In the genomic region with DNA sequence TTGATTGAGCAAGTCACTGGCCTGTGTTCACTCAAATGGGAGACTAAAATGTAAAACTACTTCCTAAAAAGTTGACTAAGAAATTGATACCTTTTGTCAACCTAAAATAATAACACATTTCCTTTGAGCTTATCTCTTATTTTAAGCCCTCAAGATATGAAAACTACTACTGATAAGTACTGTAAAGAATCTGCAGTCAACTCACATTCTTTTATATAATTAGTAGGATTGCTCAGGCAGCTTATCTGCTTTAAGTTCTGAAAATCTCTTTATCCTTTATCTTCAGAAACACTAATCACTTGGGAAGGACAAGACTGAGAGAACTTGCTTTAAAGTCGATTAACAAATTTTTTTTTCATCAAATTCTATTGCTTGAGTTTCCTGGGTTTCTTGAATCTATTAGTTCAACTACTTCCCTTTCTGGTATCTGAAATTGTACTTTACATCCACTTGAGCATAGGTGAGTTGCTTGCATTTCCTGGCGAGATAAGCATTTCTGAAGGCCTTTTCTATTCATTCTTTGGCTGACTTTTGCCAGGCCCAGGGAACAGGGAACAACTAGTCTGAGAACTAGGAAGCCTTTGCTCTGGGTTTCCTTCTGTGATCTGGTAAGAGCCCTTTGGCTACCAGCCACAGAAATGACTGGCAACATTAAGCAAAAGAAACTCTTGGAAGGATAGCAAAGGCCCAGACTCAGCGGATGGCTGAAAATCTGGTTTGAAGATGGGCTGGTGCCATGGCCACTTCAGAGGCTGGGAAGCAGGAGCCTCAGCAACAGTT, we compare ENCODE assay signal across 18 cellular contexts. TPM values are rescaled to one million over a fixed set of nuclear protein-coding genes. Genes with fewer than 3 reads are reported as not detected.
A peak's percentile ranks its signal among the peaks of the same experiment; 100 is the strongest.
DNase-seq lines count a peak whose midpoint lies in the region; ATAC-seq and TF ChIP-seq lines count a peak whose summit lies in the region.
"Had no signal": no experiment of that assay in that cellular context is flagged by ENCODE, and none has a peak within 500 bp of the region (broad histone marks: within the 10 kb centered on the region; RNA-seq: fewer than 3 reads in every experiment).

No MANE protein-coding gene starts in this region.

- H3K27ac Mint-ChIP-seq in Caco-2 (ENCODE audit: unreplicated experiment) (peak overlapping the region; percentile 52), nephron progenitor cell (peak overlapping the region; percentile 32)
- no peak overlapping the region for H3K27ac Mint-ChIP-seq in stimulated activated naive B cell treated with anti-CD40 and anti-IgM and Interleukin-4, amounts not matched to agents 10 μg/mL and 1 μg/mL and 100 μg/mL, for 72 hours
- H3K27ac Mint-ChIP-seq: activated CD8-positive, alpha-beta T cell treated with anti-CD3 and anti-CD28 coated beads, Interleukin-2, amount 10 ng/mL, durations not matched to agents 7 days and 5 days; effector memory CD8-positive, alpha-beta T cell; IgD-negative memory B cell; naive thymus-derived CD8-positive, alpha-beta T cell; stimulated activated memory B cell treated with anti-CD40 and anti-IgM and Interleukin-4, amounts not matched to agents 10 μg/mL and 1 μg/mL and 100 μg/mL, for 72 hours had no signal

- TF ChIP-seq CTCF in Caco-2 (IDR thresholded peaks at IDR 0.05; ENCODE audit: insufficient read depth in 1 of 2, low read depth in 1 of 2, low read length in 1 of 2, severe bottlenecking in 1 of 2, unreplicated experiment in 1 of 2) (no peak), heart left ventricle (IDR thresholded peaks at IDR 0.05) (no peak), nephron progenitor cell (IDR thresholded peaks at IDR 0.05) (no peak)

- H3K9me3 Mint-ChIP-seq in Caco-2 (ENCODE audit: unreplicated experiment) (peaks cover 9% of the 10 kb centered on the region), nephron progenitor cell (no peaks in the 10 kb centered on the region)
- H3K9me3 Mint-ChIP-seq in stimulated activated naive B cell treated with anti-CD40 and anti-IgM and Interleukin-4, amounts not matched to agents 10 μg/mL and 1 μg/mL and 100 μg/mL, for 72 hours: peaks cover 5% of the 10 kb centered on the region in 2 donors
- H3K9me3 Mint-ChIP-seq: effector memory CD8-positive, alpha-beta T cell; IgD-negative memory B cell; stimulated activated memory B cell treated with anti-CD40 and anti-IgM and Interleukin-4, amounts not matched to agents 10 μg/mL and 1 μg/mL and 100 μg/mL, for 72 hours had no signal

- peaks cover 36% of the 10 kb centered on the region for H3K4me1 Mint-ChIP-seq in Caco-2 (ENCODE audit: low read depth, unreplicated experiment)
- peaks cover 12% of the 10 kb centered on the region for H3K4me1 Mint-ChIP-seq in nephron progenitor cell
- H3K4me1 Mint-ChIP-seq in stimulated activated naive B cell treated with anti-CD40 and anti-IgM and Interleukin-4, amounts not matched to agents 10 μg/mL and 1 μg/mL and 100 μg/mL, for 72 hours: no peaks in the 10 kb centered on the region
- H3K4me1 Mint-ChIP-seq: IgD-negative memory B cell; naive thymus-derived CD8-positive, alpha-beta T cell; stimulated activated memory B cell treated with anti-CD40 and anti-IgM and Interleukin-4, amounts not matched to agents 10 μg/mL and 1 μg/mL and 100 μg/mL, for 72 hours had no signal

- peaks cover 43% of the 10 kb centered on the region for H3K4me1 ChIP-seq in Caco-2
- peaks cover 0 to 41% (median 10%) of the 10 kb centered on the region in 12 donors for H3K4me1 ChIP-seq in heart left ventricle
- no peaks in the 10 kb centered on the region for H3K4me1 ChIP-seq in aorta (ENCODE audit: control insufficient read depth in 1 of 2, insufficient read depth in 2 of 2, low read length in 2 of 2)

- peaks cover 6% of the 10 kb centered on the region for H3K36me3 ChIP-seq in Caco-2 (ENCODE audit: control insufficient read depth, insufficient read depth, low read length)
- peaks cover 0 to 8% (median 0%) of the 10 kb centered on the region in 9 donors for H3K36me3 ChIP-seq in heart left ventricle
- no peaks in the 10 kb centered on the region for H3K36me3 ChIP-seq in aorta (ENCODE audit: control insufficient read depth in 1 of 2, insufficient read depth in 2 of 2, low read length in 1 of 2)

- DNase-seq in Caco-2 (peak in 1 of 2 experiments; percentile 38), amniotic epithelial cell (ENCODE audit: low read depth) (peak; percentile 50), heart left ventricle (peak in 2 of 5 donors; percentile 36 to 47), nephron progenitor cell (no peak), activated gamma-delta T cell (lab: John Stamatoyannopoulos, UW) (no peak), NCI-H1694 (lab: John Stamatoyannopoulos, UW) (no peak), aorta (no peak)
- DNase-seq in stimulated activated naive B cell treated with anti-CD40 and anti-IgM and Interleukin-4, amounts not matched to agents 10 μg/mL and 1 μg/mL and 100 μg/mL, for 72 hours: no peak
- DNase-seq: activated CD8-positive, alpha-beta T cell treated with anti-CD3 and anti-CD28 coated beads, Interleukin-2, amount 10 ng/mL, durations not matched to agents 7 days and 5 days; effector memory CD8-positive, alpha-beta T cell; GM23248; kidney; naive thymus-derived CD8-positive, alpha-beta T cell; NCI-H1048 had no signal

- CTCF ChIA-PET in Caco-2 (lab: Charles Lee): interaction anchor here (0.6 to 0.7 kb wide), 2 partner anchors 20 to 144 kb away, joined by 3 to 7 read pairs; partner anchors contain the start of gene E2F8

- ATAC-seq in heart left ventricle (peak in 1 of 4 donors; percentile 5), aorta (ENCODE audit: low FRiP score) (no peak)
- ATAC-seq in stimulated activated naive B cell treated with anti-CD40 and anti-IgM and Interleukin-4, amounts not matched to agents 10 μg/mL and 1 μg/mL and 100 μg/mL, for 72 hours (replicated peaks): no peak
- ATAC-seq: activated CD8-positive, alpha-beta T cell treated with anti-CD3 and anti-CD28 coated beads, Interleukin-2, amount 10 ng/mL, durations not matched to agents 7 days and 5 days; effector memory CD8-positive, alpha-beta T cell; naive thymus-derived CD8-positive, alpha-beta T cell; stimulated activated memory B cell treated with anti-CD40 and anti-IgM and Interleukin-4, amounts not matched to agents 10 μg/mL and 1 μg/mL and 100 μg/mL, for 72 hours had no signal

- no peak for TF ChIP-seq POLR2A in heart left ventricle (IDR thresholded peaks at IDR 0.05)

- H3K36me3 Mint-ChIP-seq in Caco-2 (ENCODE audit: insufficient read depth, unreplicated experiment) (peaks cover 46% of the 10 kb centered on the region), nephron progenitor cell (ENCODE audit: low read depth) (peaks cover 27% of the 10 kb centered on the region)
- H3K36me3 Mint-ChIP-seq in stimulated activated naive B cell treated with anti-CD40 and anti-IgM and Interleukin-4, amounts not matched to agents 10 μg/mL and 1 μg/mL and 100 μg/mL, for 72 hours: no peaks in the 10 kb centered on the region
- H3K36me3 Mint-ChIP-seq: IgD-negative memory B cell; naive thymus-derived CD8-positive, alpha-beta T cell; stimulated activated memory B cell treated with anti-CD40 and anti-IgM and Interleukin-4, amounts not matched to agents 10 μg/mL and 1 μg/mL and 100 μg/mL, for 72 hours had no signal

- 19 to 35% (median 31%) methylated on average over 3 of the region's 3 CpGs for WGBS in heart left ventricle, 4 donors
- 49 to 52% methylated on average over 3 of the region's 3 CpGs for WGBS in aorta, 2 donors

- BruUV-seq in Caco-2 (replicated peaks; lab: Mats Ljungman, UMichigan): no TSS peak

- H3K4me3 ChIP-seq in Caco-2 (ENCODE audit: low read depth, low read length) (no peak overlapping the region), heart left ventricle (no peak overlapping the region), aorta (ENCODE audit: low read length in 2 of 2) (no peak overlapping the region)
- H3K4me3 ChIP-seq: GM23248 had no signal

- peak overlapping the region in 8 of 12 donors; percentile 7 to 64 (median 37) for H3K27ac ChIP-seq in heart left ventricle
- no peak overlapping the region for H3K27ac ChIP-seq in aorta (ENCODE audit: low read depth in 1 of 2, low read length in 2 of 2)
- H3K27ac ChIP-seq: GM23248 had no signal

- H3K4me3 Mint-ChIP-seq in Caco-2 (ENCODE audit: unreplicated experiment) (peak overlapping the region; percentile 1), nephron progenitor cell (no peak overlapping the region)
- no peak overlapping the region for H3K4me3 Mint-ChIP-seq in stimulated activated naive B cell treated with anti-CD40 and anti-IgM and Interleukin-4, amounts not matched to agents 10 μg/mL and 1 μg/mL and 100 μg/mL, for 72 hours
- H3K4me3 Mint-ChIP-seq: activated CD8-positive, alpha-beta T cell treated with anti-CD3 and anti-CD28 coated beads, Interleukin-2, amount 10 ng/mL, durations not matched to agents 7 days and 5 days; effector memory CD8-positive, alpha-beta T cell; IgD-negative memory B cell; naive thymus-derived CD8-positive, alpha-beta T cell; stimulated activated memory B cell treated with anti-CD40 and anti-IgM and Interleukin-4, amounts not matched to agents 10 μg/mL and 1 μg/mL and 100 μg/mL, for 72 hours had no signal

- POLR2A ChIA-PET in Caco-2 (lab: Charles Lee): interaction anchor here (1.0 kb wide), 1 partner anchor 11 kb away, joined by 3 read pairs; no protein-coding TSS in a partner anchor

- H3K27me3 Mint-ChIP-seq in Caco-2 (ENCODE audit: insufficient read depth, unreplicated experiment): no peaks in the 10 kb centered on the region
- peaks cover 5% of the 10 kb centered on the region for H3K27me3 Mint-ChIP-seq in nephron progenitor cell (ENCODE audit: low read depth, poor library complexity)
- H3K27me3 Mint-ChIP-seq in stimulated activated naive B cell treated with anti-CD40 and anti-IgM and Interleukin-4, amounts not matched to agents 10 μg/mL and 1 μg/mL and 100 μg/mL, for 72 hours: peaks cover 0 to under 1% of the 10 kb centered on the region in 2 donors
- H3K27me3 Mint-ChIP-seq: effector memory CD8-positive, alpha-beta T cell; stimulated activated memory B cell treated with anti-CD40 and anti-IgM and Interleukin-4, amounts not matched to agents 10 μg/mL and 1 μg/mL and 100 μg/mL, for 72 hours had no signal

- intact Hi-C loops in Caco-2 (cut with micrococcal nuclease; ENCODE audit: unreplicated experiment) (loop anchor here (1.0 kb wide), 4 partner anchors 12 to 45 kb away; partner anchors contain the start of gene E2F8), heart left ventricle (cut with DNase I) (no loop called here), aorta (cut with DNase I) (no loop called here)

- no peaks in the 10 kb centered on the region for H3K27me3 ChIP-seq in Caco-2 (replicated peaks; ENCODE audit: control insufficient read depth, insufficient read depth, low read length)
- H3K27me3 ChIP-seq in heart left ventricle: no peaks in the 10 kb centered on the region
- no peaks in the 10 kb centered on the region for H3K27me3 ChIP-seq in aorta (ENCODE audit: control insufficient read depth in 1 of 2, insufficient read depth in 2 of 2, low read length in 1 of 2)

- H3K9me3 ChIP-seq in Caco-2: no peaks in the 10 kb centered on the region
- peaks cover 0 to 8% (median 0%) of the 10 kb centered on the region in 12 donors for H3K9me3 ChIP-seq in heart left ventricle
- peaks cover 2% of the 10 kb centered on the region for H3K9me3 ChIP-seq in aorta (ENCODE audit: control insufficient read depth, low read length)

RNA-seq across cellular contexts. Expression of gene CSRP3, which starts 19.3 kb away (rescaled TPM):
- total RNA-seq in Caco-2 (2022): not detected in 2 replicates
- total RNA-seq in heart left ventricle: 1,000 to 10,000 TPM in 8 of 9 donors, 100 to 1,000 TPM in 1; 988 to 3,521 (median 2,213) TPM
- 1,000 to 10,000 TPM; 1,002 to 1,556 TPM for polyA plus RNA-seq in heart left ventricle
- not detected for total RNA-seq in aorta
- 1 to 10 TPM in 1 of 2 donors, under 1 TPM in 1; 0.18 to 7.5 TPM for polyA plus RNA-seq in aorta
- total RNA-seq: activated CD8-positive, alpha-beta T cell treated with anti-CD3 and anti-CD28 coated beads, Interleukin-2, amount 10 ng/mL, durations not matched to agents 7 days and 5 days; glomerular endothelial cell; GM23248; kidney; naive thymus-derived CD8-positive, alpha-beta T cell had no signal
- polyA plus RNA-seq: AG04450; GM23248; IgD-negative memory B cell; naive thymus-derived CD8-positive, alpha-beta T cell had no signal

RNA-seq across cellular contexts. Expression of gene E2F8, which starts 19.7 kb away (rescaled TPM):
- 38.1 and 38.4 TPM in 2 replicates for total RNA-seq in Caco-2 (2022)
- 1 to 10 TPM; 2.3 to 6.6 (median 4.2) TPM for total RNA-seq in heart left ventricle
- 1 to 10 TPM in 1 of 2 donors, under 1 TPM in 1; 0.84 to 3.0 TPM for polyA plus RNA-seq in heart left ventricle
- under 1 TPM; 0.29 to 0.63 TPM for total RNA-seq in aorta
- polyA plus RNA-seq in aorta: under 1 TPM in 1 of 2 donors, not detected in 1; 0.05 TPM
- total RNA-seq: naive thymus-derived CD8-positive, alpha-beta T cell had no signal
- polyA plus RNA-seq: IgD-negative memory B cell; naive thymus-derived CD8-positive, alpha-beta T cell had no signal

Comparison
In these comparisons a context has a peak if more than half of its experiments do, and no peak if none do; other contexts are left out.
1. H3K27ac ChIP-seq: peak in heart left ventricle (8 of 12); none in aorta (0 of 2).
2. RNA of gene CSRP3, which starts 19.3 kb away (total RNA-seq): 988 to 3,521 TPM in heart left ventricle; not detected in Caco-2 and not detected in aorta; every median in the first group is over 100 times any median in the second.